8 cellular contexts compared by ENCODE assay signal in genomic region chr5:132410451-132411381, GRCh38. TPM values are rescaled to one million over a fixed set of nuclear protein-coding genes. Genes with fewer than 3 reads are reported as not detected.
DNase-seq lines count a peak whose midpoint lies in the region; ATAC-seq and TF ChIP-seq lines count a peak whose summit lies in the region.

No MANE protein-coding gene starts in this region.

- H3K9me2 ChIP-seq in neural cell (ENCODE audit: insufficient read depth, low read length) = no peaks in the 10 kb centered on the region

- H3K79me2 ChIP-seq in neural cell (replicated peaks; ENCODE audit: insufficient read depth, low read length) = no peaks in the 10 kb centered on the region

- H3K9ac ChIP-seq in neural cell (ENCODE audit: low read length) = peak overlapping the region; percentile 68

- peak; percentile 73 for TF ChIP-seq RAD21 in neural cell (conservative IDR thresholded peaks at IDR 0.05)

- H3K27ac Mint-ChIP-seq in activated T-helper 17 cell treated with anti-CD3 and anti-CD28 coated beads, Interleukin-2, amount 50 U/mL, for 72 hours = peak overlapping the region; percentile 98

- no peaks in the 10 kb centered on the region for H4K20me1 ChIP-seq in neural cell (ENCODE audit: insufficient read depth)

- no peaks in the 10 kb centered on the region for H3K9me3 ChIP-seq in neural cell (ENCODE audit: low read length)

- peak overlapping the region; percentile 68 for H3K4me3 ChIP-seq in fibroblast of pulmonary artery (replicated peaks; ENCODE audit: low read depth, low read length)
- H3K4me3 ChIP-seq in neural cell (ENCODE audit: low read length) = peak overlapping the region; percentile 65

- H3K4me2 ChIP-seq in neural cell (ENCODE audit: low read length) = peak overlapping the region; percentile 44

- no peaks in the 10 kb centered on the region for H3F3A ChIP-seq in neural cell (ENCODE audit: insufficient read depth, low read length, poor library complexity, severe bottlenecking)

- peak; percentile 26 for DNase-seq in DMS153 treated with DMSO at 0.1 percent for 48 hours (lab: John Stamatoyannopoulos, UW; ENCODE audit: unreplicated experiment)
- DNase-seq in HUDEP-2 (lab: John Stamatoyannopoulos, UW; ENCODE audit: unreplicated experiment in 76 of 76) = peak in 70 of 76 experiments; percentile 9 to 83 (median 66)
- peak; percentile 84 for DNase-seq in RKO (ENCODE audit: low spot score)
- DNase-seq in fibroblast of pulmonary artery (ENCODE audit: low read depth) = peak; percentile 75
- peak; percentile 62 for DNase-seq in stromal cell of bone marrow (ENCODE audit: low read depth)

- H3K27me3 ChIP-seq in neural cell (ENCODE audit: insufficient read depth, low read depth, low read length) = no peaks in the 10 kb centered on the region

- TF ChIP-seq CTCF in fibroblast of pulmonary artery (IDR thresholded peaks at IDR 0.05; ENCODE audit: low read length, missing control alignments) = peak; percentile 38
- peak; percentile 88 for TF ChIP-seq CTCF in neural cell (IDR thresholded peaks at IDR 0.05; ENCODE audit: poor library complexity, severe bottlenecking)

- H3K4me3 Mint-ChIP-seq in activated T-helper 17 cell treated with anti-CD3 and anti-CD28 coated beads, Interleukin-2, amount 50 U/mL, for 72 hours = peak overlapping the region; percentile 96

- no peaks in the 10 kb centered on the region for H3K9me3 Mint-ChIP-seq in activated T-helper 17 cell treated with anti-CD3 and anti-CD28 coated beads, Interleukin-2, amount 50 U/mL, for 72 hours

- H2AFZ ChIP-seq in neural cell (ENCODE audit: low read depth, low read length) = peak overlapping the region; percentile 69

- H3K36me3 ChIP-seq in neural cell (ENCODE audit: insufficient read depth, low read length) = no peaks in the 10 kb centered on the region

- TF ChIP-seq EP300 in neural cell (conservative IDR thresholded peaks at IDR 0.05; ENCODE audit: poor library complexity, severe bottlenecking) = no peak

- no peaks in the 10 kb centered on the region for H3K27me3 Mint-ChIP-seq in activated T-helper 17 cell treated with anti-CD3 and anti-CD28 coated beads, Interleukin-2, amount 50 U/mL, for 72 hours

- ATAC-seq in GM21381 (IDR thresholded peaks at IDR 0.05; ENCODE audit: unreplicated experiment) = peak; percentile 68
- ATAC-seq in activated T-helper 17 cell treated with anti-CD3 and anti-CD28 coated beads, Interleukin-2, amount 50 U/mL, for 72 hours (replicated peaks) = peak; percentile 65

- peaks cover 30% of the 10 kb centered on the region for H3K36me3 Mint-ChIP-seq in activated T-helper 17 cell treated with anti-CD3 and anti-CD28 coated beads, Interleukin-2, amount 50 U/mL, for 72 hours (ENCODE audit: low read depth)

- H3K4me1 Mint-ChIP-seq in activated T-helper 17 cell treated with anti-CD3 and anti-CD28 coated beads, Interleukin-2, amount 50 U/mL, for 72 hours = peaks cover 48% of the 10 kb centered on the region

- H3K27ac ChIP-seq in neural cell (ENCODE audit: low read length) = no peak overlapping the region

TF ChIP-seq in neural cell, 6 proteins besides CTCF, POLR2A, EP300 and RAD21:
- TF ChIP-seq TAF1 (IDR thresholded peaks at IDR 0.05; ENCODE audit: low read depth) = no peak
- peak; percentile 39 for TF ChIP-seq MXI1 (conservative IDR thresholded peaks at IDR 0.05; ENCODE audit: poor library complexity, severe bottlenecking)
- no peak for TF ChIP-seq EZH2 (IDR thresholded peaks at IDR 0.05; ENCODE audit: borderline replicate concordance, insufficient read depth, low read length, poor library complexity, severe bottlenecking)
- no peak for TF ChIP-seq REST (IDR thresholded peaks at IDR 0.05; ENCODE audit: borderline replicate concordance)
- TF ChIP-seq SMC3 (conservative IDR thresholded peaks at IDR 0.05; ENCODE audit: poor library complexity) = peak; percentile 85
- TF ChIP-seq POLR2AphosphoS5 (IDR thresholded peaks at IDR 0.05) = no peak
TF ChIP-seq in neural cell: peak in this region for 2.

RNA-seq across cellular contexts. Expression of gene SLC22A5, which starts 41.2 kb away (rescaled TPM):
- total RNA-seq in activated T-helper 17 cell treated with anti-CD3 and anti-CD28 coated beads, Interleukin-2, amount 50 U/mL, for 72 hours = 1 to 10 TPM; 3.2 to 3.5 TPM
- 5.2 and 5.5 TPM in 2 replicates for polyA plus RNA-seq in neural cell
- 8.8 and 9.3 TPM in 2 replicates for polyA minus RNA-seq in neural cell

Comparison
In these comparisons a context has a peak if more than half of its experiments do, and no peak if none do; other contexts are left out.
1. DNase-seq: peak in every context shown above with its lines; median percentile 84 in RKO; 75 in fibroblast of pulmonary artery; 66 in HUDEP-2; 62 in stromal cell of bone marrow; 26 in DMS153 treated with DMSO at 0.1 percent for 48 hours.